ENCODE assay signal across 10 cellular contexts in the genomic region with DNA sequence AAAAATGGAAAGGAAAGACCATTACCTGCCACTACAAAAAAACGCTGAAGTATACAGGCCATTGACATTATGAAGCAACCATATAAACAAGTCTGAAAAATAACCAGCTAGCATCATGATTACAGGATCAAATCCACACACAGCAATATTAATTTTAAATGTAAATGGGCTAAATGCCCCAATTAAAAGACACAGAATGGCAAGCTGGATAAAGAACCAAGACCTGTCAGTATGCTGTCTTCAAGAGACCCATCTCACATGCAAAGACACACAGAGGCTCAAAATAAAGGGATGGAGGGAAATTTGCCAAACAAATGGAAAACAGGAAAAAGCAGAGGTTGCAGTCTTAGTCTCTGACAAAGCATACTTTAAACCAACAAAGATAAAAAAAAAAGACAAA. TPM values are rescaled to one million over a fixed set of nuclear protein-coding genes. Genes with fewer than 3 reads are reported as not detected.
DNase-seq lines count a peak whose midpoint lies in the region; ATAC-seq and TF ChIP-seq lines count a peak whose summit lies in the region.
"Not testable (repeated sequence)": the region's sequence is repeated elsewhere in the genome, so short reads cannot be mapped to it uniquely, and the experiment has no call there.
"Had no signal": no experiment of that assay in that cellular context is flagged by ENCODE, and none has a peak within 500 bp of the region (broad histone marks: within the 10 kb centered on the region; RNA-seq: fewer than 3 reads in every experiment).

No MANE protein-coding gene starts in this region.

- H3K36me3 ChIP-seq in CD8-positive, alpha-beta memory T cell (ENCODE audit: insufficient read depth, low read length), result peaks cover 30% of the 10 kb centered on the region

- H3K9me3 Mint-ChIP-seq in CD8-positive, alpha-beta memory T cell, result peaks cover 4 to 16% (median 11%) of the 10 kb centered on the region in 5 donors
- H3K9me3 Mint-ChIP-seq in HFFc6, result peaks cover 23% of the 10 kb centered on the region
- H3K9me3 Mint-ChIP-seq in activated T-cell treated with anti-CD3 and anti-CD28 coated beads, Interleukin-2, amount 50 U/mL, for 72 hours, result peaks cover 15 to 18% of the 10 kb centered on the region in 2 donors
- H3K9me3 Mint-ChIP-seq in activated naive CD4-positive, alpha-beta T cell treated with anti-CD3 and anti-CD28 coated beads for 36 hours, result peaks cover 10% of the 10 kb centered on the region
- not testable (repeated sequence) for H3K9me3 Mint-ChIP-seq in activated naive CD8-positive, alpha-beta T cell (ENCODE audit: low read depth); central memory CD8-positive, alpha-beta T cell; stimulated activated effector memory CD8-positive, alpha-beta T cell treated with anti-CD3 and anti-CD28 coated beads, Interleukin-12 subunit alpha, Interleukin-12 subunit beta, amount 100 ng/mL, for 72 hours

- intact Hi-C loops in activated naive CD4-positive, alpha-beta T cell treated with anti-CD3 and anti-CD28 coated beads for 36 hours (cut with micrococcal nuclease), result not testable (repeated sequence)

- not testable (repeated sequence) for H3K4me3 ChIP-seq in CD8-positive, alpha-beta memory T cell (ENCODE audit: low read length)

- H3K27ac ChIP-seq in CD8-positive, alpha-beta memory T cell (ENCODE audit: low read depth, low read length), result not testable (repeated sequence)

- not testable (repeated sequence) for DNase-seq in CD8-positive, alpha-beta memory T cell; HFFc6; activated T-cell treated with anti-CD3 and anti-CD28 coated beads, Interleukin-2, amount 50 U/mL, for 72 hours; activated naive CD4-positive, alpha-beta T cell treated with anti-CD3 and anti-CD28 coated beads for 36 hours; central memory CD8-positive, alpha-beta T cell (ENCODE audit: low spot score in 2 of 2); stimulated activated effector memory CD8-positive, alpha-beta T cell treated with anti-CD3 and anti-CD28 coated beads, Interleukin-12 subunit alpha, Interleukin-12 subunit beta, amount 100 ng/mL, for 72 hours (ENCODE audit: low spot score in 2 of 2)

- TF ChIP-seq CTCF in HFFc6 (IDR thresholded peaks at IDR 0.05), result not testable (repeated sequence)

- not testable (repeated sequence) for H3K4me1 ChIP-seq in CD8-positive, alpha-beta memory T cell (ENCODE audit: insufficient read depth, low read length)

- CTCF ChIA-PET in CD8-positive, alpha-beta memory T cell (lab: Charles Lee); activated naive CD4-positive, alpha-beta T cell treated with anti-CD3 and anti-CD28 coated beads for 36 hours (lab: Charles Lee): not testable (repeated sequence)

- peak overlapping the region in 5 of 8 donors; percentile 27 to 71 (median 48) for H3K27ac Mint-ChIP-seq in CD8-positive, alpha-beta memory T cell
- not testable (repeated sequence) for H3K27ac Mint-ChIP-seq in HFFc6
- peak overlapping the region; percentile 1 for H3K27ac Mint-ChIP-seq in activated T-cell treated with anti-CD3 and anti-CD28 coated beads, Interleukin-2, amount 50 U/mL, for 72 hours
- H3K27ac Mint-ChIP-seq in activated naive CD4-positive, alpha-beta T cell treated with anti-CD3 and anti-CD28 coated beads for 36 hours, result peak overlapping the region; percentile 34
- peak overlapping the region; percentile 88 for H3K27ac Mint-ChIP-seq in activated naive CD8-positive, alpha-beta T cell
- peak overlapping the region; percentile 23 for H3K27ac Mint-ChIP-seq in central memory CD8-positive, alpha-beta T cell (ENCODE audit: low read depth)
- H3K27ac Mint-ChIP-seq in stimulated activated effector memory CD8-positive, alpha-beta T cell treated with anti-CD3 and anti-CD28 coated beads, Interleukin-12 subunit alpha, Interleukin-12 subunit beta, amount 100 ng/mL, for 72 hours, result peak overlapping the region; percentile 11

- H3K27me3 ChIP-seq in CD8-positive, alpha-beta memory T cell (ENCODE audit: insufficient read depth, low read length, poor library complexity, severe bottlenecking), result not testable (repeated sequence)

- H3K27me3 Mint-ChIP-seq in CD8-positive, alpha-beta memory T cell; HFFc6 (ENCODE audit: insufficient read depth); activated T-cell treated with anti-CD3 and anti-CD28 coated beads, Interleukin-2, amount 50 U/mL, for 72 hours (ENCODE audit: low read depth); activated naive CD4-positive, alpha-beta T cell treated with anti-CD3 and anti-CD28 coated beads for 36 hours (ENCODE audit: low read depth); activated naive CD8-positive, alpha-beta T cell; central memory CD8-positive, alpha-beta T cell: not testable (repeated sequence)

- H3K4me1 Mint-ChIP-seq in CD8-positive, alpha-beta memory T cell, result peaks cover 12 to 22% (median 16%) of the 10 kb centered on the region in 3 donors
- peaks cover 71% of the 10 kb centered on the region for H3K4me1 Mint-ChIP-seq in HFFc6 (ENCODE audit: low read depth)
- not testable (repeated sequence) for H3K4me1 Mint-ChIP-seq in activated T-cell treated with anti-CD3 and anti-CD28 coated beads, Interleukin-2, amount 50 U/mL, for 72 hours (ENCODE audit: low read depth); central memory CD8-positive, alpha-beta T cell
- peaks cover 12% of the 10 kb centered on the region for H3K4me1 Mint-ChIP-seq in activated naive CD4-positive, alpha-beta T cell treated with anti-CD3 and anti-CD28 coated beads for 36 hours (ENCODE audit: low read depth)
- peaks cover 15% of the 10 kb centered on the region for H3K4me1 Mint-ChIP-seq in activated naive CD8-positive, alpha-beta T cell (ENCODE audit: low read depth)
- peaks cover 31% of the 10 kb centered on the region for H3K4me1 Mint-ChIP-seq in stimulated activated effector memory CD8-positive, alpha-beta T cell treated with anti-CD3 and anti-CD28 coated beads, Interleukin-12 subunit alpha, Interleukin-12 subunit beta, amount 100 ng/mL, for 72 hours

- H3K36me3 Mint-ChIP-seq in CD8-positive, alpha-beta memory T cell, result peaks cover 54 to 80% (median 73%) of the 10 kb centered on the region in 3 donors
- peaks cover 18% of the 10 kb centered on the region for H3K36me3 Mint-ChIP-seq in HFFc6 (ENCODE audit: low read depth)
- peaks cover 24% of the 10 kb centered on the region in 2 donors for H3K36me3 Mint-ChIP-seq in activated T-cell treated with anti-CD3 and anti-CD28 coated beads, Interleukin-2, amount 50 U/mL, for 72 hours (ENCODE audit: insufficient read depth in 2 of 2)
- H3K36me3 Mint-ChIP-seq in activated naive CD4-positive, alpha-beta T cell treated with anti-CD3 and anti-CD28 coated beads for 36 hours (ENCODE audit: low read depth), result peaks cover 28% of the 10 kb centered on the region
- H3K36me3 Mint-ChIP-seq in activated naive CD8-positive, alpha-beta T cell, result peaks cover 49% of the 10 kb centered on the region
- peaks cover 28% of the 10 kb centered on the region for H3K36me3 Mint-ChIP-seq in central memory CD8-positive, alpha-beta T cell (ENCODE audit: insufficient read depth)
- H3K36me3 Mint-ChIP-seq in stimulated activated effector memory CD8-positive, alpha-beta T cell treated with anti-CD3 and anti-CD28 coated beads, Interleukin-12 subunit alpha, Interleukin-12 subunit beta, amount 100 ng/mL, for 72 hours, result peaks cover 52% of the 10 kb centered on the region

- not testable (repeated sequence) for H3K4me3 Mint-ChIP-seq in CD8-positive, alpha-beta memory T cell; activated T-cell treated with anti-CD3 and anti-CD28 coated beads, Interleukin-2, amount 50 U/mL, for 72 hours; activated naive CD4-positive, alpha-beta T cell treated with anti-CD3 and anti-CD28 coated beads for 36 hours; activated naive CD8-positive, alpha-beta T cell; central memory CD8-positive, alpha-beta T cell; stimulated activated effector memory CD8-positive, alpha-beta T cell treated with anti-CD3 and anti-CD28 coated beads, Interleukin-12 subunit alpha, Interleukin-12 subunit beta, amount 100 ng/mL, for 72 hours
- peak overlapping the region; percentile 38; the same call in 1 of the 2 replicates for H3K4me3 Mint-ChIP-seq in HFFc6

- POLR2A ChIA-PET in CD8-positive, alpha-beta memory T cell (lab: Charles Lee), result not testable (repeated sequence)

- H3K9me3 ChIP-seq in CD8-positive, alpha-beta memory T cell (ENCODE audit: low read length), result not testable (repeated sequence)

- not testable (repeated sequence) for ATAC-seq in activated T-cell treated with anti-CD3 and anti-CD28 coated beads, Interleukin-2, amount 50 U/mL, for 72 hours (replicated peaks in 1 of 2); central memory CD8-positive, alpha-beta T cell (replicated peaks; ENCODE audit: extremely low read depth, poor library complexity, severe bottlenecking); stimulated activated effector memory CD8-positive, alpha-beta T cell treated with anti-CD3 and anti-CD28 coated beads, Interleukin-12 subunit alpha, Interleukin-12 subunit beta, amount 100 ng/mL, for 72 hours

RNA-seq across cellular contexts. Expression of a gene that starts 33.9 kb away (rescaled TPM):
- total RNA-seq in CD8-positive, alpha-beta memory T cell, result 100 to 1,000 TPM; 547 to 551 TPM
- 0.51 TPM for polyA plus RNA-seq in CD8-positive, alpha-beta memory T cell
- total RNA-seq in HFFc6 (2021; fragmentation: NEBNext Ultra II Directional; extraction: Animal tissue kit (Norgen Biotek cat#: 25700)), result under 1 TPM; 0.07 to 0.32 (median 0.20) TPM
- 100 to 1,000 TPM; 360 to 597 TPM for total RNA-seq in activated T-cell treated with anti-CD3 and anti-CD28 coated beads, Interleukin-2, amount 50 U/mL, for 72 hours
- total RNA-seq in activated naive CD4-positive, alpha-beta T cell treated with anti-CD3 and anti-CD28 coated beads for 36 hours, result 100 to 1,000 TPM; 394 to 397 TPM
- total RNA-seq: A673, G401 had no signal
- polyA plus RNA-seq: CD14-positive monocyte had no signal

RNA-seq across cellular contexts. Expression of a gene that starts 45.5 kb away (rescaled TPM):
- total RNA-seq in CD8-positive, alpha-beta memory T cell, result 10 to 100 TPM; 10.2 to 10.6 TPM
- polyA plus RNA-seq in CD8-positive, alpha-beta memory T cell, result 2.8 TPM
- total RNA-seq in HFFc6 (2021; fragmentation: NEBNext Ultra II Directional; extraction: Animal tissue kit (Norgen Biotek cat#: 25700)), result 1 to 10 TPM; 1.4 to 3.9 (median 1.8) TPM
- 10 to 100 TPM in 1 of 2 donors, 1 to 10 TPM in 1; 9.0 to 10.6 TPM for total RNA-seq in activated T-cell treated with anti-CD3 and anti-CD28 coated beads, Interleukin-2, amount 50 U/mL, for 72 hours
- total RNA-seq in activated naive CD4-positive, alpha-beta T cell treated with anti-CD3 and anti-CD28 coated beads for 36 hours, result 10 to 100 TPM; 12.5 to 12.6 TPM
- total RNA-seq: G401 had no signal

Comparison
In these comparisons a context has a peak if more than half of its experiments do, and no peak if none do; other contexts are left out.
1. RNA of a gene that starts 33.9 kb away (total RNA-seq): 360 to 597 TPM in activated T-cell treated with anti-CD3 and anti-CD28 coated beads, Interleukin-2, amount 50 U/mL, for 72 hours, 547 to 551 TPM in CD8-positive, alpha-beta memory T cell and 394 to 397 TPM in activated naive CD4-positive, alpha-beta T cell treated with anti-CD3 and anti-CD28 coated beads for 36 hours; 0.07 to 0.32 TPM in HFFc6; every median in the first group is over 100 times any median in the second.